ENCODE assay signal across 20 cellular contexts in the genomic region with DNA sequence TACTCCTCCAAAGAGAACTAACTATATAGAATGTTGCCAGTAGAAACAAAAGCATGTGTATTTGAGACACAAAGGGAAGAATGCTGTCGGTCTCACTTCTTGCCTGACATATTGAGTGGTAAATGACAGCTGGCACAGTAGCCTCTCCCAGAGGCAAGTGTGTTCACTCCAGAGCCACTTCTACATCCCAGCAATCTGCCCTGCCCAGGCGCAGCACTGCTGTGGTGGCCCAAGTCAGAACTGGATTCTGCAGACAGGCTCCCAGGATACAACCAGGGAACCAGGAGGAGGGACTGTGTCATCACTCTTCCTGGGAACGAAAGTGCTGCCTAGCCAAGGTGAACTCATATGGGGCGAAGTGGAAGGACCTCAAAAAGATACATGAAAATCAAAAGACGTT.
DNase-seq lines count a peak whose midpoint lies in the region; ATAC-seq and TF ChIP-seq lines count a peak whose summit lies in the region.
"Had no signal": no experiment of that assay in that cellular context is flagged by ENCODE, and none has a peak within 500 bp of the region (broad histone marks: within the 10 kb centered on the region; RNA-seq: fewer than 3 reads in every experiment).

No MANE protein-coding gene starts in this region.

- DNase-seq in DMS 273 (lab: John Stamatoyannopoulos, UW; ENCODE audit: unreplicated experiment) = peak; percentile 59
- no peak for DNase-seq in DMS 273 treated with DMSO at 0.1 percent for 48 hours (lab: John Stamatoyannopoulos, UW)
- DNase-seq in SJCRH30 = peak; percentile 54 to 70
- no peak for DNase-seq in right lobe of liver
- no peak for DNase-seq in tibial artery
- no peak for DNase-seq in activated CD4-positive, alpha-beta T cell treated with anti-CD3 and anti-CD28 coated beads for 36 hours
- no peak for DNase-seq in CD4-positive, alpha-beta T cell
- no peak for DNase-seq in activated gamma-delta T cell treated with Interleukin-2 at 50 U/mL for 16 hours
- DNase-seq: activated CD8-positive, alpha-beta memory T cell treated with anti-CD3 and anti-CD28 coated beads, Interleukin-2, amount 50 U/mL, for 4 hours; activated effector memory CD4-positive, alpha-beta T cell treated with anti-CD3 and anti-CD28 coated beads, Interleukin-2, amount 50 U/mL, for 16 hours; dermis blood vessel endothelial cell; heart left ventricle; KBM-7; left colon; MV-4-11; NCI-H187; SK-N-SH had no signal

- no peak overlapping the region for H3K27ac Mint-ChIP-seq in activated CD4-positive, alpha-beta T cell treated with anti-CD3 and anti-CD28 coated beads for 36 hours
- H3K27ac Mint-ChIP-seq in CD4-positive, alpha-beta T cell = no peak overlapping the region
- H3K27ac Mint-ChIP-seq: natural killer cell treated with Interleukin-12 subunit alpha and Interleukin-12 subunit beta and Interleukin-15 and Interleukin-18, amount 100 ng/mL, for 72 hours; T-helper 2 cell treated with Interferon-gamma antibody and Interleukin-4, amounts not matched to agents 5 μg/mL and 100 μg/mL, for 36 hours had no signal

- no peak for TF ChIP-seq POLR2A in right lobe of liver (IDR thresholded peaks at IDR 0.05)

- H3K27ac ChIP-seq in SJCRH30 = peak overlapping the region; percentile 55
- H3K27ac ChIP-seq in right lobe of liver = peak overlapping the region in 2 of 3 donors; percentile 1 to 21
- H3K27ac ChIP-seq in tibial artery = peak overlapping the region; percentile 45 to 55
- H3K27ac ChIP-seq in CD4-positive, alpha-beta T cell (ENCODE audit: low read depth, low read length) = no peak overlapping the region
- H3K27ac ChIP-seq: 22Rv1 had no signal

- H3K4me3 ChIP-seq in SJCRH30 (peak overlapping the region; percentile 26), right lobe of liver (no peak overlapping the region), tibial artery (no peak overlapping the region)
- H3K4me3 ChIP-seq: heart left ventricle had no signal

- peak; percentile 16 to 39 (median 22) for ATAC-seq in right lobe of liver
- no peak for ATAC-seq in activated CD4-positive, alpha-beta T cell treated with anti-CD3 and anti-CD28 coated beads for 36 hours
- ATAC-seq in CD4-positive, alpha-beta T cell (ENCODE audit: poor library complexity) = no peak
- ATAC-seq: left colon; natural killer cell treated with Interleukin-12 subunit alpha and Interleukin-12 subunit beta and Interleukin-15 and Interleukin-18, amount 100 ng/mL, for 72 hours had no signal

- peaks cover 15% of the 10 kb centered on the region for H3K27me3 Mint-ChIP-seq in activated CD4-positive, alpha-beta T cell treated with anti-CD3 and anti-CD28 coated beads for 36 hours
- H3K27me3 Mint-ChIP-seq in CD4-positive, alpha-beta T cell = peaks cover 14% of the 10 kb centered on the region

- TF ChIP-seq CTCF in right lobe of liver (IDR thresholded peaks at IDR 0.05) (no peak), tibial artery (IDR thresholded peaks at IDR 0.05) (no peak)
- no peak for TF ChIP-seq CTCF in CD4-positive, alpha-beta T cell (IDR thresholded peaks at IDR 0.05)

- no peaks in the 10 kb centered on the region for H3K9me3 Mint-ChIP-seq in activated CD4-positive, alpha-beta T cell treated with anti-CD3 and anti-CD28 coated beads for 36 hours (ENCODE audit: low read depth)
- no peaks in the 10 kb centered on the region for H3K9me3 Mint-ChIP-seq in CD4-positive, alpha-beta T cell
- H3K9me3 Mint-ChIP-seq: natural killer cell treated with Interleukin-12 subunit alpha and Interleukin-12 subunit beta and Interleukin-15 and Interleukin-18, amount 100 ng/mL, for 72 hours; T-helper 2 cell treated with Interferon-gamma antibody and Interleukin-4, amounts not matched to agents 5 μg/mL and 100 μg/mL, for 36 hours had no signal

- no peaks in the 10 kb centered on the region for H3K4me1 Mint-ChIP-seq in activated CD4-positive, alpha-beta T cell treated with anti-CD3 and anti-CD28 coated beads for 36 hours
- no peaks in the 10 kb centered on the region for H3K4me1 Mint-ChIP-seq in CD4-positive, alpha-beta T cell (ENCODE audit: low read depth)

- CTCF ChIA-PET in activated CD4-positive, alpha-beta T cell treated with anti-CD3 and anti-CD28 coated beads for 36 hours (lab: Charles Lee) = interaction anchor here (0.8 to 1.5 kb wide), 3 partner anchors 10 to 217 kb away, joined by 4 read pairs; no protein-coding TSS in a partner anchor
- CTCF ChIA-PET in CD4-positive, alpha-beta T cell (lab: Charles Lee) = no interaction called here

- peaks cover 11% of the 10 kb centered on the region for H3K4me1 ChIP-seq in SJCRH30
- H3K4me1 ChIP-seq in right lobe of liver = peaks cover 0 to 24% (median 10%) of the 10 kb centered on the region in 4 donors
- H3K4me1 ChIP-seq in tibial artery = peaks cover 0 to 55% (median 34%) of the 10 kb centered on the region in 4 donors

- WGBS in right lobe of liver (ENCODE audit: insufficient coverage, low coverage, low lambda C conversion rate, missing lambda C conversion rate) = 85% methylated on average over 3 of the region's 5 CpGs

- H3K4me3 Mint-ChIP-seq in activated CD4-positive, alpha-beta T cell treated with anti-CD3 and anti-CD28 coated beads for 36 hours = no peak overlapping the region
- no peak overlapping the region for H3K4me3 Mint-ChIP-seq in CD4-positive, alpha-beta T cell
- H3K4me3 Mint-ChIP-seq: natural killer cell treated with Interleukin-12 subunit alpha and Interleukin-12 subunit beta and Interleukin-15 and Interleukin-18, amount 100 ng/mL, for 72 hours; T-helper 2 cell treated with Interferon-gamma antibody and Interleukin-4, amounts not matched to agents 5 μg/mL and 100 μg/mL, for 36 hours had no signal

- H3K36me3 ChIP-seq in SJCRH30 = no peaks in the 10 kb centered on the region
- H3K36me3 ChIP-seq in right lobe of liver = no peaks in the 10 kb centered on the region
- H3K36me3 ChIP-seq in tibial artery = no peaks in the 10 kb centered on the region
- H3K36me3 ChIP-seq: heart left ventricle had no signal

- H3K9me3 ChIP-seq in SJCRH30 (replicated peaks) (no peaks in the 10 kb centered on the region), right lobe of liver (no peaks in the 10 kb centered on the region), tibial artery (no peaks in the 10 kb centered on the region)
- no peaks in the 10 kb centered on the region for H3K9me3 ChIP-seq in CD4-positive, alpha-beta T cell (ENCODE audit: control insufficient read depth, low read length)
- H3K9me3 ChIP-seq: heart left ventricle, SK-N-SH had no signal

- H3K36me3 Mint-ChIP-seq in activated CD4-positive, alpha-beta T cell treated with anti-CD3 and anti-CD28 coated beads for 36 hours (ENCODE audit: low read depth) = no peaks in the 10 kb centered on the region
- H3K36me3 Mint-ChIP-seq in CD4-positive, alpha-beta T cell (ENCODE audit: low read depth) = no peaks in the 10 kb centered on the region
- H3K36me3 Mint-ChIP-seq: natural killer cell treated with Interleukin-12 subunit alpha and Interleukin-12 subunit beta and Interleukin-15 and Interleukin-18, amount 100 ng/mL, for 72 hours had no signal

- no peaks in the 10 kb centered on the region for H3K27me3 ChIP-seq in SJCRH30
- H3K27me3 ChIP-seq in right lobe of liver = no peaks in the 10 kb centered on the region
- no peaks in the 10 kb centered on the region for H3K27me3 ChIP-seq in tibial artery
- no peaks in the 10 kb centered on the region for H3K27me3 ChIP-seq in CD4-positive, alpha-beta T cell (ENCODE audit: control insufficient read depth, insufficient read depth, low read length)
- H3K27me3 ChIP-seq: heart left ventricle had no signal

- POLR2A ChIA-PET in activated CD4-positive, alpha-beta T cell treated with anti-CD3 and anti-CD28 coated beads for 36 hours (lab: Charles Lee) = no interaction called here
- POLR2A ChIA-PET in CD4-positive, alpha-beta T cell (lab: Charles Lee) = no interaction called here

- intact Hi-C loops in right lobe of liver (cut with DNase I) = no loop called here
- intact Hi-C loops in tibial artery (cut with DNase I; ENCODE audit: low total_unique reads) = no loop called here
- intact Hi-C loops in activated CD4-positive, alpha-beta T cell treated with anti-CD3 and anti-CD28 coated beads for 36 hours (cut with DNase I, micrococcal nuclease) = no loop called here
- intact Hi-C loops in CD4-positive, alpha-beta T cell (cut with DNase I, micrococcal nuclease) = no loop called here

Comparison
In these comparisons a context has a peak if more than half of its experiments do, and no peak if none do; other contexts are left out.
1. DNase-seq: peak in DMS 273 (single experiment) and SJCRH30 (2 of 2); none in DMS 273 treated with DMSO at 0.1 percent for 48 hours (single experiment), right lobe of liver (0 of 3), tibial artery (0 of 2), activated CD4-positive, alpha-beta T cell treated with anti-CD3 and anti-CD28 coated beads for 36 hours (single experiment), CD4-positive, alpha-beta T cell (0 of 10) and activated gamma-delta T cell treated with Interleukin-2 at 50 U/mL for 16 hours (single experiment).
2. ATAC-seq: peak in right lobe of liver (4 of 4); none in activated CD4-positive, alpha-beta T cell treated with anti-CD3 and anti-CD28 coated beads for 36 hours (single experiment) and CD4-positive, alpha-beta T cell (single experiment).